8 cellular contexts compared by ENCODE assay signal in the genomic region with DNA sequence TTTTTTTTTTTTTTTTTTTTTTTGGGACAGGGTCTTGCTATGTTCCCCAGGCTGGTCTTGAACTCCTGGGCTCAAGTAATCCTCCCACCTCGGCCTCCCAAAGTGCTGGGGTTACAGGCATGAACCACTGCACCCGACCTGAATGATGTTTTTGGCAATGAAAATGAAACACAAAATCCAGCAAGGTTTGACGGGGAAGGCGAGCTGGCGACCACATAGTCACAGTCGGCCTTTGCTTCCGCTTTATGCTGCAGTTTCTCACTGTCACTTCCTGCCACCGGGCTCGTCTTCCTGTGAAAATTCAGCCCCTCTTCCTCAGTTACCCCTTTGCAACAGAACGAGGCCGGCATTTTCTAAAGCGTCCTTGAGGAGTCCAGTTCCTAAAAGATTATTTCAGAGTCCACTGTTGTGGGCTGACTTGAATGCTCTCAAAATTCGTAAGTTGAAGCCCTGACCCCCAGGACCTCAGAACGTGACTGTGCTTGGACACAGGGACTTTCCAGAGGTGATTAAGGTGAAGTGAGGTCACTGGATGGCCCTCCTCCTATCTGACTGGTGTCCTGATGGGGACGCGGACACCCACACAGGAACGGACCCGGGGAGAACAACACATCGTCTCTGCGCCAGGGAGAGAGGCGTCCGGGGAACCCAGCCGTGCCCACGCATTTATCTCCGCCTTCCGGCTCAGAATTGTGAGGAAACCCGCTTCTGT. TPM values are rescaled to one million over a fixed set of nuclear protein-coding genes. Genes with fewer than 3 reads are reported as not detected.
A peak's percentile ranks its signal among the peaks of the same experiment; 100 is the strongest.
DNase-seq lines count a peak whose midpoint lies in the region; ATAC-seq and TF ChIP-seq lines count a peak whose summit lies in the region.

No MANE protein-coding gene starts in this region.

- intact Hi-C loops in natural killer cell (cut with micrococcal nuclease), result loop anchor here (1.0 to 10.0 kb wide), 3 partner anchors 139 to 692 kb away; a partner anchor contains a TSS
- intact Hi-C loops in PC-9 (cut with micrococcal nuclease; ENCODE audit: unreplicated experiment), result no loop called here

- no peaks in the 10 kb centered on the region for H3K9me2 ChIP-seq in PC-9 (ENCODE audit: insufficient read depth)

- H3K4me2 ChIP-seq in PC-9, result no peak overlapping the region

- H3K79me2 ChIP-seq in PC-9 (ENCODE audit: low read depth), result peaks cover 16% of the 10 kb centered on the region

- no peaks in the 10 kb centered on the region for H3K27me3 Mint-ChIP-seq in natural killer cell (ENCODE audit: low read depth in 2 of 2)

- POLR2A ChIA-PET in PC-9 (lab: Charles Lee; ENCODE audit: unreplicated experiment), result no interaction called here

- ATAC-seq in GM21423 (IDR thresholded peaks at IDR 0.05; ENCODE audit: unreplicated experiment) (peak; percentile 30), natural killer cell (peak; percentile 44 to 72 (median 60)), GM18870 (IDR thresholded peaks at IDR 0.05; ENCODE audit: unreplicated experiment) (no peak), foreskin keratinocyte (no peak)

- H3K36me3 Mint-ChIP-seq in natural killer cell, result no peaks in the 10 kb centered on the region

- no peaks in the 10 kb centered on the region for H3K9me3 Mint-ChIP-seq in natural killer cell

- no peak overlapping the region for H3K4me3 ChIP-seq in H7 (ENCODE audit: insufficient read depth, low read depth, low read length)
- no peak overlapping the region for H3K4me3 ChIP-seq in PC-9

- CTCF ChIA-PET in PC-9 (lab: Charles Lee), result no interaction called here

- peaks cover 7% of the 10 kb centered on the region for H4K20me1 ChIP-seq in PC-9 (ENCODE audit: insufficient read depth)

- H3F3A ChIP-seq in PC-9 (ENCODE audit: insufficient read depth, low read depth), result no peaks in the 10 kb centered on the region

- TF ChIP-seq CTCF in natural killer cell (IDR thresholded peaks at IDR 0.05) (no peak), PC-9 (conservative IDR thresholded peaks at IDR 0.05) (no peak), foreskin keratinocyte (conservative IDR thresholded peaks at IDR 0.05) (no peak)

- peak overlapping the region; percentile 98 to 99 for H3K27ac Mint-ChIP-seq in natural killer cell

- H3K27ac ChIP-seq in PC-9, result no peak overlapping the region
- H3K27ac ChIP-seq in foreskin keratinocyte, result no peak overlapping the region

- peaks cover 71 to 77% of the 10 kb centered on the region in 2 donors for H3K4me1 Mint-ChIP-seq in natural killer cell

- H3K4me1 ChIP-seq in PC-9 (replicated peaks; ENCODE audit: insufficient read depth) (peaks cover 20% of the 10 kb centered on the region), foreskin keratinocyte (peaks cover 9% of the 10 kb centered on the region)

- no peaks in the 10 kb centered on the region for H3K9me3 ChIP-seq in PC-9 (ENCODE audit: insufficient read depth, low read depth)

- H3K27me3 ChIP-seq in H7 (ENCODE audit: control insufficient read depth, insufficient read depth, low read length) (peaks cover 3% of the 10 kb centered on the region; the same call in 1 of the 2 replicates), PC-9 (ENCODE audit: insufficient read depth, low read depth) (no peaks in the 10 kb centered on the region), foreskin keratinocyte (peaks cover 8% of the 10 kb centered on the region)

- BruUV-seq in PC-9 (replicated peaks; lab: Mats Ljungman, UMichigan), result no TSS peak

- H2AFZ ChIP-seq in PC-9, result no peak overlapping the region

- H3K4me3 Mint-ChIP-seq in natural killer cell, result peak overlapping the region; percentile 98

- no peaks in the 10 kb centered on the region for H3K36me3 ChIP-seq in H7 (replicated peaks; ENCODE audit: control insufficient read depth, insufficient read depth, low read length)
- H3K36me3 ChIP-seq in PC-9 (ENCODE audit: low read depth), result no peaks in the 10 kb centered on the region

- DNase-seq in RPMI8226 (peak; percentile 55), natural killer cell (peak; percentile 66), H7 (no peak), PC-9 (no peak), foreskin keratinocyte (no peak)
- DNase-seq in activated naive CD4-positive, alpha-beta T cell (lab: John Stamatoyannopoulos, UW), result peak; percentile 24 to 50 (median 42)

RNA-seq across cellular contexts. Expression of a gene that starts 2.9 kb away (rescaled TPM):
- total RNA-seq in natural killer cell (10 to 100 TPM; 40.9 to 42.4 (median 42.3) TPM), PC-9 (2021) (44.4 and 59.0 TPM in 2 replicates), foreskin keratinocyte (37.0 and 43.1 TPM in 2 replicates)
- 36.2 and 52.6 TPM in 2 replicates for total RNA-seq in H7 (2014; rRNA removed; shearing (Covaris generic))
- polyA plus RNA-seq in foreskin keratinocyte, result 53.1 and 57.5 TPM in 2 replicates

Comparison
In these comparisons a context has a peak if more than half of its experiments do, and no peak if none do; other contexts are left out.
1. ATAC-seq: peak in GM21423 (single experiment) and natural killer cell (3 of 3); none in GM18870 (single experiment) and foreskin keratinocyte (single experiment).
2. DNase-seq: peak in RPMI8226 (single experiment), activated naive CD4-positive, alpha-beta T cell (4 of 4) and natural killer cell (single experiment); none in H7 (single experiment), PC-9 (0 of 2) and foreskin keratinocyte (0 of 2).